In genomic region chr3:49716691-49717538, GRCh38 we compare ENCODE assay signal across 18 cellular contexts. TPM values are rescaled to one million over a fixed set of nuclear protein-coding genes. Genes with fewer than 3 reads are reported as not detected.
A peak's percentile ranks its signal among the peaks of the same experiment; 100 is the strongest.
DNase-seq lines count a peak whose midpoint lies in the region; ATAC-seq, FAIRE-seq and TF ChIP-seq lines count a peak whose summit lies in the region.
"Had no signal": no experiment of that assay in that cellular context is flagged by ENCODE, and none has a peak within 500 bp of the region (broad histone marks: within the 10 kb centered on the region; RNA-seq: fewer than 3 reads in every experiment).

No MANE protein-coding gene starts in this region.

- CTCF ChIA-PET in GM12878 (lab: Yijun Ruan, JAX), result no interaction called here

- WGBS in GM12878 (ENCODE audit: insufficient coverage, insufficient replicate concordance, low lambda C conversion rate, missing lambda C conversion rate), result 76% methylated on average over 23 of the region's 23 CpGs

- no peak for TF ChIP-seq CTCF in GM12878 (IDR thresholded peaks at IDR 0.05 in 2 of 3, conservative IDR thresholded peaks at IDR 0.05 in 1 of 3; ENCODE audit: control insufficient read depth in 2 of 3, extremely low read depth in 1 of 3, insufficient read depth in 1 of 3, low read depth in 3 of 3, low read length in 3 of 3)
- no peak for TF ChIP-seq CTCF in neural crest cell (conservative IDR thresholded peaks at IDR 0.05)

- ATAC-seq in GM12878 (no peak), GM18870 (IDR thresholded peaks at IDR 0.05; ENCODE audit: unreplicated experiment) (no peak)
- ATAC-seq: stimulated activated memory B cell treated with anti-CD40 and anti-IgM and Interleukin-4, amounts not matched to agents 10 μg/mL and 1 μg/mL and 100 μg/mL, for 72 hours had no signal

- H3K27me3 Mint-ChIP-seq in neural crest cell (ENCODE audit: low read depth), result peaks cover 11% of the 10 kb centered on the region
- H3K27me3 Mint-ChIP-seq: activated naive CD8-positive, alpha-beta T cell treated with anti-CD3 and anti-CD28 coated beads, Interleukin-2, amount 10 ng/mL, durations not matched to agents 7 days and 5 days; stimulated activated memory B cell treated with anti-CD40 and anti-IgM and Interleukin-4, amounts not matched to agents 10 μg/mL and 1 μg/mL and 100 μg/mL, for 72 hours had no signal

- no peaks in the 10 kb centered on the region for H3K9me3 Mint-ChIP-seq in neural crest cell
- H3K9me3 Mint-ChIP-seq: activated naive CD8-positive, alpha-beta T cell treated with anti-CD3 and anti-CD28 coated beads, Interleukin-2, amount 10 ng/mL, durations not matched to agents 7 days and 5 days; stimulated activated memory B cell treated with anti-CD40 and anti-IgM and Interleukin-4, amounts not matched to agents 10 μg/mL and 1 μg/mL and 100 μg/mL, for 72 hours had no signal

- H3K4me1 Mint-ChIP-seq in neural crest cell, result peaks cover 16% of the 10 kb centered on the region

- H3K4me3 Mint-ChIP-seq in neural crest cell, result peak overlapping the region; percentile 69
- H3K4me3 Mint-ChIP-seq: activated naive CD8-positive, alpha-beta T cell treated with anti-CD3 and anti-CD28 coated beads, Interleukin-2, amount 10 ng/mL, durations not matched to agents 7 days and 5 days; CD14-positive monocyte; stimulated activated memory B cell treated with anti-CD40 and anti-IgM and Interleukin-4, amounts not matched to agents 10 μg/mL and 1 μg/mL and 100 μg/mL, for 72 hours had no signal

- RAD21 ChIA-PET in GM12878 (lab: Charles Lee; ENCODE audit: unreplicated experiment), result no interaction called here

- H3K9ac ChIP-seq in GM12878 (ENCODE audit: control insufficient read depth, insufficient read depth, low read length), result no peak overlapping the region
- H3K9ac ChIP-seq: GM23248 had no signal

- no peaks in the 10 kb centered on the region for H3K27me3 ChIP-seq in GM12878 (replicated peaks in 1 of 2; ENCODE audit: control insufficient read depth in 2 of 2, insufficient read depth in 2 of 2, low read length in 1 of 2)
- H3K27me3 ChIP-seq: ovary had no signal

- peaks cover 6% of the 10 kb centered on the region for H3K4me1 ChIP-seq in GM12878 (ENCODE audit: control insufficient read depth, insufficient read depth, low read length)

- SMC1A ChIA-PET in GM12878 (lab: Charles Lee; ENCODE audit: uncharacterized antibody, unreplicated experiment), result no interaction called here

- H3K27ac Mint-ChIP-seq in neural crest cell (ENCODE audit: unreplicated experiment), result no peak overlapping the region
- H3K27ac Mint-ChIP-seq: activated naive CD8-positive, alpha-beta T cell treated with anti-CD3 and anti-CD28 coated beads, Interleukin-2, amount 10 ng/mL, durations not matched to agents 7 days and 5 days; stimulated activated memory B cell treated with anti-CD40 and anti-IgM and Interleukin-4, amounts not matched to agents 10 μg/mL and 1 μg/mL and 100 μg/mL, for 72 hours had no signal

- intact Hi-C loops in GM12878 (cut with micrococcal nuclease; ENCODE audit: unreplicated experiment), result no loop called here

- BruUV-seq in GM12878 (replicated peaks; lab: Mats Ljungman, UMichigan), result no TSS peak

- in situ Hi-C loops in GM12878 (cut with MboI), result no loop called here

- H3K79me2 ChIP-seq in GM12878 (ENCODE audit: control insufficient read depth, insufficient read depth, low read length), result no peaks in the 10 kb centered on the region; the same call in 1 of the 2 replicates

- H2AFZ ChIP-seq in GM12878 (ENCODE audit: control insufficient read depth, low read depth, low read length), result no peak overlapping the region
- H2AFZ ChIP-seq: GM23248 had no signal

- POLR2A ChIA-PET in GM12878 (lab: Charles Lee), result interaction anchor here (0.6 kb wide), 1 partner anchor 183 kb away, joined by 3 read pairs; no protein-coding TSS in a partner anchor

- TF ChIP-seq POLR2A in GM12878 (IDR thresholded peaks at IDR 0.05; ENCODE audit: low read depth, low read length), result peak; percentile 14

- peaks cover 4% of the 10 kb centered on the region for H3K36me3 Mint-ChIP-seq in neural crest cell (ENCODE audit: low read depth)

- no peaks in the 10 kb centered on the region; the same call in 2 of the 3 replicates for H3K9me3 ChIP-seq in GM12878 (replicated peaks; ENCODE audit: control insufficient read depth, insufficient read depth, low read length)
- H3K9me3 ChIP-seq: ovary had no signal

- no peak for TF ChIP-seq RAD21 in GM12878 (IDR thresholded peaks at IDR 0.05; ENCODE audit: insufficient read depth, low read depth, low read length)

- peaks cover 3 to 9% of the 10 kb centered on the region in 2 experiments; a peak in 3 of 4 replicates for H3K36me3 ChIP-seq in GM12878 (ENCODE audit: control insufficient read depth in 2 of 2, insufficient read depth in 2 of 2, low read length in 1 of 2)
- H3K36me3 ChIP-seq: ovary had no signal

- no peaks in the 10 kb centered on the region for H4K20me1 ChIP-seq in GM12878 (ENCODE audit: control insufficient read depth, insufficient read depth)

- no peak overlapping the region for H3K4me3 ChIP-seq in GM12878
- H3K4me3 ChIP-seq: GM23248, ovary, smooth muscle cell had no signal

- H3K4me2 ChIP-seq in GM12878 (ENCODE audit: control insufficient read depth, insufficient read depth), result no peak overlapping the region
- H3K4me2 ChIP-seq: smooth muscle cell had no signal

- no peak for TF ChIP-seq EP300 in GM12878 (IDR thresholded peaks at IDR 0.05; ENCODE audit: borderline replicate concordance in 1 of 2, control insufficient read depth in 1 of 2, low read depth in 2 of 2, low read length in 2 of 2)

- peak; percentile 21 for DNase-seq in activated CD4-positive, CD25-positive, alpha-beta regulatory T cell treated with anti-CD3 and anti-CD28 coated beads, Interleukin-2, amount 50 U/mL, for 72 hours
- DNase-seq in activated CD4-positive, CD25-positive, alpha-beta regulatory T cell (lab: John Stamatoyannopoulos, UW), result no peak
- no peak for DNase-seq in GM12878 (ENCODE audit: low read depth, low spot score)
- DNase-seq in neural crest cell (ENCODE audit: low read depth, low spot score), result peak; percentile 1
- DNase-seq in C1 segment of cervical spinal cord (lab: John Stamatoyannopoulos, UW), result no peak
- DNase-seq: activated CD4-positive, alpha-beta T cell treated with anti-CD3 and anti-CD28 coated beads for 48 hours; activated naive CD8-positive, alpha-beta T cell treated with anti-CD3 and anti-CD28 coated beads, Interleukin-2, amount 10 ng/mL, durations not matched to agents 7 days and 5 days; DMS79 treated with DMSO at 0.1 percent for 48 hours; GM23248; T-helper 9 cell; trophoblast cell had no signal

- H3K27ac ChIP-seq in GM12878 (ENCODE audit: control insufficient read depth, insufficient read depth), result no peak overlapping the region
- H3K27ac ChIP-seq: GM23248, ovary had no signal

- FAIRE-seq in GM12878 (lab: Jason Lieb, UNC), result no peak

RNA-seq across cellular contexts. Expression of gene AMIGO3, which starts 2.6 kb away (rescaled TPM):
- total RNA-seq in GM12878 (2013; cell fraction: nucleolus; rRNA removed), result 3.7 and 3.9 TPM in 2 replicates
- 1.2 and 1.3 TPM in 2 replicates for total RNA-seq in GM12878 (2014; rRNA removed)
- total RNA-seq in GM12878 (2014; rRNA removed; fragmentation: Illumina TruSeq; extraction: Trizol), result not detected in 2 replicates
- 0.18 TPM in 1 of 2 replicates, not detected in the other for total RNA-seq in GM12878 (2021)
- 0.13 TPM for polyA plus RNA-seq in GM12878 (2011; ENCODE audit: low read depth)
- 0.19 TPM in 1 of 2 replicates, not detected in the other for polyA plus RNA-seq in GM12878 (2011; rRNA removed)
- 1.8 TPM in 1 of 2 replicates, not detected in the other for polyA plus RNA-seq in GM12878 (2011; cell fraction: cytosol; rRNA removed)
- polyA plus RNA-seq in GM12878 (2011; cell fraction: nucleus; rRNA removed), result 3.0 and 4.6 TPM in 2 replicates
- polyA plus RNA-seq in GM12878 (2012), result 1.4 and 1.8 TPM in 2 replicates
- 0.07 TPM in 1 of 2 replicates, not detected in the other for polyA plus RNA-seq in GM12878 (2014; fragmentation: Illumina TruSeq; extraction: Trizol)
- not detected for polyA plus RNA-seq in GM12878 (2014; fragmentation: Nextera tagmentation; extraction: Ambion mirVana)
- polyA plus RNA-seq in GM12878 (2014; rRNA removed), result 0.58 and 1.2 TPM in 2 replicates
- polyA plus RNA-seq in GM12878 (2016; fragmentation: Nextera tagmentation; extraction: Ambion mirVana), result 1 to 10 TPM in 1 of 2 experiments, under 1 TPM in 1; 0.44 to 1.1 TPM
- polyA minus RNA-seq in GM12878 (2011; rRNA and poly(A)+ RNA removed), result 1.2 TPM in 1 of 2 replicates, not detected in the other
- polyA minus RNA-seq in GM12878 (2011; cell fraction: cytosol; rRNA and poly(A)+ RNA removed), result 0.52 and 0.53 TPM in 2 replicates
- 4.6 and 10.5 TPM in 2 replicates for polyA minus RNA-seq in GM12878 (2011; cell fraction: nucleus; rRNA and poly(A)+ RNA removed)
- total RNA-seq in neural crest cell, result 0.89 and 0.96 TPM in 2 replicates
- total RNA-seq: GM23248, NCI-H460 had no signal
- polyA plus RNA-seq: CD14-positive monocyte, fibroblast of lung had no signal

RNA-seq across cellular contexts. Expression of gene GMPPB, which starts 6.8 kb away (rescaled TPM):
- total RNA-seq in GM12878 (2013; cell fraction: nucleolus; rRNA removed), result 27.3 and 30.3 TPM in 2 replicates
- 39.1 and 44.3 TPM in 2 replicates for total RNA-seq in GM12878 (2014; rRNA removed)
- 11.3 and 11.7 TPM in 2 replicates for total RNA-seq in GM12878 (2014; rRNA removed; fragmentation: Illumina TruSeq; extraction: Trizol)
- total RNA-seq in GM12878 (2021), result 45.6 and 46.1 TPM in 2 replicates
- polyA plus RNA-seq in GM12878 (2011; ENCODE audit: low read depth), result 11.1 TPM
- 5.7 and 13.4 TPM in 2 replicates for polyA plus RNA-seq in GM12878 (2011; rRNA removed)
- 13.9 and 18.8 TPM in 2 replicates for polyA plus RNA-seq in GM12878 (2011; cell fraction: cytosol; rRNA removed)
- polyA plus RNA-seq in GM12878 (2011; cell fraction: nucleus; rRNA removed), result 26.9 and 29.1 TPM in 2 replicates
- 24.8 and 27.5 TPM in 2 replicates for polyA plus RNA-seq in GM12878 (2012)
- polyA plus RNA-seq in GM12878 (2014; fragmentation: Illumina TruSeq; extraction: Trizol), result 4.7 and 13.3 TPM in 2 replicates
- polyA plus RNA-seq in GM12878 (2014; fragmentation: Nextera tagmentation; extraction: Ambion mirVana), result 1 to 10 TPM; 2.3 to 8.7 TPM
- 33.2 and 40.3 TPM in 2 replicates for polyA plus RNA-seq in GM12878 (2014; rRNA removed)
- 10 to 100 TPM; 73.2 to 99.5 TPM for polyA plus RNA-seq in GM12878 (2016; fragmentation: Nextera tagmentation; extraction: Ambion mirVana)
- polyA minus RNA-seq in GM12878 (2011; rRNA and poly(A)+ RNA removed), result 19.7 and 20.2 TPM in 2 replicates
- 7.1 and 8.2 TPM in 2 replicates for polyA minus RNA-seq in GM12878 (2011; cell fraction: cytosol; rRNA and poly(A)+ RNA removed)
- polyA minus RNA-seq in GM12878 (2011; cell fraction: nucleus; rRNA and poly(A)+ RNA removed), result 24.4 and 39.9 TPM in 2 replicates
- total RNA-seq in neural crest cell, result 40.1 and 46.1 TPM in 2 replicates

RNA-seq across cellular contexts. Expression of gene RNF123, which starts 27.6 kb away (rescaled TPM):
- total RNA-seq in GM12878 (2013; cell fraction: nucleolus; rRNA removed), result 38.2 and 40.9 TPM in 2 replicates
- total RNA-seq in GM12878 (2014; rRNA removed), result 14.7 and 20.4 TPM in 2 replicates
- total RNA-seq in GM12878 (2014; rRNA removed; fragmentation: Illumina TruSeq; extraction: Trizol), result 6.4 and 8.1 TPM in 2 replicates
- total RNA-seq in GM12878 (2021), result 28.7 and 31.5 TPM in 2 replicates
- 26.5 TPM for polyA plus RNA-seq in GM12878 (2011; ENCODE audit: low read depth)
- polyA plus RNA-seq in GM12878 (2011; rRNA removed), result 8.1 and 20.0 TPM in 2 replicates
- polyA plus RNA-seq in GM12878 (2011; cell fraction: cytosol; rRNA removed), result 22.3 and 30.2 TPM in 2 replicates
- polyA plus RNA-seq in GM12878 (2011; cell fraction: nucleus; rRNA removed), result 105 and 114 TPM in 2 replicates
- polyA plus RNA-seq in GM12878 (2012), result 5.7 and 8.9 TPM in 2 replicates
- 6.4 and 12.1 TPM in 2 replicates for polyA plus RNA-seq in GM12878 (2014; fragmentation: Illumina TruSeq; extraction: Trizol)
- polyA plus RNA-seq in GM12878 (2014; fragmentation: Nextera tagmentation; extraction: Ambion mirVana), result 1 to 10 TPM; 4.2 to 4.5 TPM
- 21.4 and 23.0 TPM in 2 replicates for polyA plus RNA-seq in GM12878 (2014; rRNA removed)
- polyA plus RNA-seq in GM12878 (2016; fragmentation: Nextera tagmentation; extraction: Ambion mirVana), result 10 to 100 TPM; 16.6 to 18.5 TPM
- 20.3 and 29.3 TPM in 2 replicates for polyA minus RNA-seq in GM12878 (2011; rRNA and poly(A)+ RNA removed)
- polyA minus RNA-seq in GM12878 (2011; cell fraction: cytosol; rRNA and poly(A)+ RNA removed), result 13.1 and 13.6 TPM in 2 replicates
- polyA minus RNA-seq in GM12878 (2011; cell fraction: nucleus; rRNA and poly(A)+ RNA removed), result 31.8 and 67.1 TPM in 2 replicates
- total RNA-seq in neural crest cell, result 42.4 and 44.9 TPM in 2 replicates

RNA-seq across cellular contexts. Expression of gene MST1, which starts 27.6 kb away (rescaled TPM):
- 31.5 and 41.7 TPM in 2 replicates for total RNA-seq in GM12878 (2013; cell fraction: nucleolus; rRNA removed)
- total RNA-seq in GM12878 (2014; rRNA removed) (10.1 and 10.6 TPM in 2 replicates), GM12878 (2014; rRNA removed; fragmentation: Illumina TruSeq; extraction: Trizol) (2.3 and 3.0 TPM in 2 replicates), GM12878 (2021) (14.1 TPM in 2 replicates), neural crest cell (15.0 and 18.1 TPM in 2 replicates)
- polyA plus RNA-seq in GM12878 (2011; ENCODE audit: low read depth), result 23.1 TPM
- polyA plus RNA-seq in GM12878 (2011; rRNA removed) (13.4 and 24.2 TPM in 2 replicates), GM12878 (2014; fragmentation: Illumina TruSeq; extraction: Trizol) (1.6 and 3.4 TPM in 2 replicates), GM12878 (2014; fragmentation: Nextera tagmentation; extraction: Ambion mirVana) (1 to 10 TPM; 1.2 to 4.4 TPM), GM12878 (2014; rRNA removed) (20.8 and 25.5 TPM in 2 replicates), GM12878 (2016; fragmentation: Nextera tagmentation; extraction: Ambion mirVana) (1 to 10 TPM; 2.6 to 3.9 TPM)
- 16.4 and 28.7 TPM in 2 replicates for polyA plus RNA-seq in GM12878 (2011; cell fraction: cytosol; rRNA removed)
- 519 and 594 TPM in 2 replicates for polyA plus RNA-seq in GM12878 (2011; cell fraction: nucleus; rRNA removed)
- polyA plus RNA-seq in GM12878 (2012), result 38.8 and 51.3 TPM in 2 replicates
- 4.2 and 11.5 TPM in 2 replicates for polyA minus RNA-seq in GM12878 (2011; rRNA and poly(A)+ RNA removed)
- 5.6 and 5.8 TPM in 2 replicates for polyA minus RNA-seq in GM12878 (2011; cell fraction: cytosol; rRNA and poly(A)+ RNA removed)
- 44.7 and 55.5 TPM in 2 replicates for polyA minus RNA-seq in GM12878 (2011; cell fraction: nucleus; rRNA and poly(A)+ RNA removed)

RNA-seq across cellular contexts. Expression of gene APEH, which starts 42.8 kb away (rescaled TPM):
- 71.1 and 89.5 TPM in 2 replicates for total RNA-seq in GM12878 (2013; cell fraction: nucleolus; rRNA removed)
- total RNA-seq in GM12878 (2014; rRNA removed), result 199 and 214 TPM in 2 replicates
- total RNA-seq in GM12878 (2014; rRNA removed; fragmentation: Illumina TruSeq; extraction: Trizol), result 110 and 116 TPM in 2 replicates
- 178 and 186 TPM in 2 replicates for total RNA-seq in GM12878 (2021)
- 43.5 TPM for polyA plus RNA-seq in GM12878 (2011; ENCODE audit: low read depth)
- 66.9 and 101 TPM in 2 replicates for polyA plus RNA-seq in GM12878 (2011; rRNA removed)
- 152 and 183 TPM in 2 replicates for polyA plus RNA-seq in GM12878 (2011; cell fraction: cytosol; rRNA removed)
- polyA plus RNA-seq in GM12878 (2011; cell fraction: nucleus; rRNA removed), result 301 and 327 TPM in 2 replicates
- 71.4 and 74.9 TPM in 2 replicates for polyA plus RNA-seq in GM12878 (2012)
- 125 and 130 TPM in 2 replicates for polyA plus RNA-seq in GM12878 (2014; fragmentation: Illumina TruSeq; extraction: Trizol)
- 100 to 1,000 TPM in 1 of 2 experiments, 10 to 100 TPM in 1; 74.4 to 102 TPM for polyA plus RNA-seq in GM12878 (2014; fragmentation: Nextera tagmentation; extraction: Ambion mirVana)
- 132 and 162 TPM in 2 replicates for polyA plus RNA-seq in GM12878 (2014; rRNA removed)
- polyA plus RNA-seq in GM12878 (2016; fragmentation: Nextera tagmentation; extraction: Ambion mirVana), result 100 to 1,000 TPM; 207 to 209 TPM
- polyA minus RNA-seq in GM12878 (2011; rRNA and poly(A)+ RNA removed), result 167 and 275 TPM in 2 replicates
- polyA minus RNA-seq in GM12878 (2011; cell fraction: cytosol; rRNA and poly(A)+ RNA removed), result 76.0 and 90.2 TPM in 2 replicates
- polyA minus RNA-seq in GM12878 (2011; cell fraction: nucleus; rRNA and poly(A)+ RNA removed), result 116 and 212 TPM in 2 replicates
- total RNA-seq in neural crest cell, result 150 and 162 TPM in 2 replicates

Comparison
In these comparisons a context has a peak if more than half of its experiments do, and no peak if none do; other contexts are left out.
1. DNase-seq: peak in activated CD4-positive, CD25-positive, alpha-beta regulatory T cell treated with anti-CD3 and anti-CD28 coated beads, Interleukin-2, amount 50 U/mL, for 72 hours (single experiment) and neural crest cell (single experiment); none in activated CD4-positive, CD25-positive, alpha-beta regulatory T cell (0 of 4), GM12878 (single experiment) and C1 segment of cervical spinal cord (0 of 14).